Comparison of ENCODE assay signal across 22 cellular contexts in the genomic region with DNA sequence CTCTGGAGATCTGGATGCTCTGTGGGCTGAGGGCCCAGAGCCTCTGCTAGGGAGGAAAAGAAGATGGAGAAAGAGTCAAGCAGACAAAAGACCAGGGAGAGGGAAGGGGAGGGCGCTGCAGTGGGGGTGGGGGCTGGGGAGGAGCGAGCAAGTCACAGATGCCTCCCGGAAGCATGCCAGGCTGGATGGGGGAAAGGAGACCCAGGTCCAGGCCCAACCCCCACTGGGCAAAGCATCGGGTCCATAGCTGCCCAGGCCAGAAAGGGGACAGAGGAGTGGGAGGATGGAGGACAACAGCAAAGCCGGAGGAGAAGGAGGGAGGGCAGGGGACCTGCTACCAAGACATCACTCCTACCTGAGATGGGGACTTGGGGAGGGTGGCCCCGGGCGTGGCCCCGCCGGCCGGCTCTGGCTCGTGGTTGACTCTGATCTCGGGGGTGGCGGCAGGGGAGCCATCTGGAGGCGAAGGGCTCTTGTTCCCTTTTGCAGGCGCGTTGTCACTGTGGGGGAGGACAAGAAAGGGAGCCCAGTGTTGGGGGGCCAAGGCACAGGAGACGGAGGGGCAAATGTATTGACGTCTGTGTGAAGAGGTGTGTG. TPM values are rescaled to one million over a fixed set of nuclear protein-coding genes. Genes with fewer than 3 reads are reported as not detected.
DNase-seq lines count a peak whose midpoint lies in the region; ATAC-seq, FAIRE-seq and TF ChIP-seq lines count a peak whose summit lies in the region.
"Had no signal": no experiment of that assay in that cellular context is flagged by ENCODE, and none has a peak within 500 bp of the region (broad histone marks: within the 10 kb centered on the region; RNA-seq: fewer than 3 reads in every experiment).

No MANE protein-coding gene starts in this region.

- H3K4me1 ChIP-seq in mesendoderm (ENCODE audit: control insufficient read depth, low read depth, low read length), result no peaks in the 10 kb centered on the region

- no peak overlapping the region for H3K4me3 Mint-ChIP-seq in activated T-cell treated with anti-CD3 and anti-CD28 coated beads, Interleukin-2, amount 50 U/mL, for 24 hours
- H3K4me3 Mint-ChIP-seq in activated T-cell treated with anti-CD3 and anti-CD28 coated beads, Interleukin-2, amount 50 U/mL, for 72 hours, result no peak overlapping the region
- no peak overlapping the region for H3K4me3 Mint-ChIP-seq in chondrocyte (ENCODE audit: unreplicated experiment)
- H3K4me3 Mint-ChIP-seq in neural crest cell, result no peak overlapping the region
- no peak overlapping the region for H3K4me3 Mint-ChIP-seq in stimulated activated memory B cell treated with anti-CD40 and anti-IgM and Interleukin-4, amounts not matched to agents 10 μg/mL and 1 μg/mL and 100 μg/mL, for 72 hours
- H3K4me3 Mint-ChIP-seq: CD8-positive, alpha-beta memory T cell had no signal

- H3K4me2 ChIP-seq in mesendoderm (ENCODE audit: low read length), result no peak overlapping the region
- H3K4me2 ChIP-seq: A549, BLaER1 had no signal

- H3K27ac ChIP-seq in mesendoderm (ENCODE audit: low read depth, low read length), result no peak overlapping the region

- no peak overlapping the region for H3K4me3 ChIP-seq in mesendoderm (ENCODE audit: low read length)
- H3K4me3 ChIP-seq: A549, BLaER1 had no signal

- DNase-seq in activated T-cell treated with anti-CD3 and anti-CD28 coated beads, Interleukin-2, amount 50 U/mL, for 24 hours, result no peak
- DNase-seq in activated T-cell treated with anti-CD3 and anti-CD28 coated beads, Interleukin-2, amount 50 U/mL, for 72 hours, result no peak
- DNase-seq in chondrocyte (ENCODE audit: low spot score) (no peak), neural crest cell (ENCODE audit: low read depth, low spot score) (no peak), mesendoderm (no peak), GM12892 (ENCODE audit: insufficient read length) (no peak)
- DNase-seq in stimulated activated naive CD4-positive, alpha-beta T cell (lab: John Stamatoyannopoulos, UW), result no peak
- DNase-seq: CD8-positive, alpha-beta memory T cell; GOT3; Karpas-422; NCI-H1048; NCI-H1436 treated with DMSO at 0.1 percent for 48 hours; NCI-H2029; NCI-H526; PC-3 had no signal

- H3K27me3 ChIP-seq in mesendoderm (ENCODE audit: insufficient read depth, low read length, poor library complexity), result no peaks in the 10 kb centered on the region
- H3K27me3 ChIP-seq: BLaER1 had no signal

- no peak overlapping the region for H2BK120ac ChIP-seq in mesendoderm (ENCODE audit: low read depth, low read length)

- H3K79me2 ChIP-seq in mesendoderm (ENCODE audit: control insufficient read depth, insufficient read depth, low read length), result no peaks in the 10 kb centered on the region

- no peak overlapping the region for H4K8ac ChIP-seq in mesendoderm (ENCODE audit: low read depth, low read length)

- no peak overlapping the region for H2BK5ac ChIP-seq in mesendoderm (ENCODE audit: low read length)

- TF ChIP-seq CTCF in chondrocyte (IDR thresholded peaks at IDR 0.05) (no peak), neural crest cell (conservative IDR thresholded peaks at IDR 0.05) (no peak)

- H2AK5ac ChIP-seq in mesendoderm (ENCODE audit: low read length), result no peak overlapping the region

- ATAC-seq in activated T-cell treated with anti-CD3 and anti-CD28 coated beads, Interleukin-2, amount 50 U/mL, for 72 hours (replicated peaks in 1 of 2), result no peak
- no peak for ATAC-seq in stimulated activated memory B cell treated with anti-CD40 and anti-IgM and Interleukin-4, amounts not matched to agents 10 μg/mL and 1 μg/mL and 100 μg/mL, for 72 hours
- ATAC-seq: A549, HCT116, PC-3 had no signal

- H2BK15ac ChIP-seq in mesendoderm (replicated peaks; ENCODE audit: low read depth), result no peak overlapping the region

- no peak overlapping the region for H3K56ac ChIP-seq in mesendoderm (ENCODE audit: low read length)

- H4K5ac ChIP-seq in mesendoderm (ENCODE audit: low read length), result no peak overlapping the region

- no peaks in the 10 kb centered on the region for H3K9me3 Mint-ChIP-seq in activated T-cell treated with anti-CD3 and anti-CD28 coated beads, Interleukin-2, amount 50 U/mL, for 24 hours
- no peaks in the 10 kb centered on the region for H3K9me3 Mint-ChIP-seq in activated T-cell treated with anti-CD3 and anti-CD28 coated beads, Interleukin-2, amount 50 U/mL, for 72 hours
- no peaks in the 10 kb centered on the region for H3K9me3 Mint-ChIP-seq in chondrocyte (ENCODE audit: low read depth)
- no peaks in the 10 kb centered on the region for H3K9me3 Mint-ChIP-seq in neural crest cell
- no peaks in the 10 kb centered on the region for H3K9me3 Mint-ChIP-seq in stimulated activated memory B cell treated with anti-CD40 and anti-IgM and Interleukin-4, amounts not matched to agents 10 μg/mL and 1 μg/mL and 100 μg/mL, for 72 hours
- H3K9me3 Mint-ChIP-seq: CD8-positive, alpha-beta memory T cell; IgD-negative memory B cell had no signal

- no peaks in the 10 kb centered on the region for H3K79me1 ChIP-seq in mesendoderm (ENCODE audit: low read length)

- H3K9ac ChIP-seq in mesendoderm (ENCODE audit: low read length), result no peak overlapping the region
- H3K9ac ChIP-seq: BLaER1 had no signal

- H3K27me3 Mint-ChIP-seq in activated T-cell treated with anti-CD3 and anti-CD28 coated beads, Interleukin-2, amount 50 U/mL, for 24 hours, result no peaks in the 10 kb centered on the region
- H3K27me3 Mint-ChIP-seq in activated T-cell treated with anti-CD3 and anti-CD28 coated beads, Interleukin-2, amount 50 U/mL, for 72 hours (ENCODE audit: low read depth), result no peaks in the 10 kb centered on the region
- no peaks in the 10 kb centered on the region for H3K27me3 Mint-ChIP-seq in chondrocyte (ENCODE audit: low read depth)
- no peaks in the 10 kb centered on the region for H3K27me3 Mint-ChIP-seq in neural crest cell (ENCODE audit: low read depth)
- H3K27me3 Mint-ChIP-seq in stimulated activated memory B cell treated with anti-CD40 and anti-IgM and Interleukin-4, amounts not matched to agents 10 μg/mL and 1 μg/mL and 100 μg/mL, for 72 hours, result no peaks in the 10 kb centered on the region
- H3K27me3 Mint-ChIP-seq: CD8-positive, alpha-beta memory T cell; IgD-negative memory B cell had no signal

- no CpG with 5 or more reads among the region's 18 CpGs for WGBS in mesendoderm (ENCODE audit: extremely low coverage, insufficient coverage, low lambda C conversion rate)

- no peak for TF ChIP-seq POLR2A in GM12892 (IDR thresholded peaks at IDR 0.05; ENCODE audit: low read depth, low read length)

- FAIRE-seq in GM12892 (lab: Jason Lieb, UNC), result no peak
- FAIRE-seq: A549, GM12891, GM18507 had no signal

- H3K18ac ChIP-seq in mesendoderm (ENCODE audit: low read length), result no peak overlapping the region

- H3K36me3 Mint-ChIP-seq in activated T-cell treated with anti-CD3 and anti-CD28 coated beads, Interleukin-2, amount 50 U/mL, for 24 hours (ENCODE audit: low read depth), result peaks cover 62% of the 10 kb centered on the region
- peaks cover 0 to 5% of the 10 kb centered on the region in 2 donors for H3K36me3 Mint-ChIP-seq in activated T-cell treated with anti-CD3 and anti-CD28 coated beads, Interleukin-2, amount 50 U/mL, for 72 hours (ENCODE audit: insufficient read depth in 2 of 2)
- H3K36me3 Mint-ChIP-seq in chondrocyte (ENCODE audit: low read depth) (peaks cover 17% of the 10 kb centered on the region), neural crest cell (ENCODE audit: low read depth) (peaks cover 2% of the 10 kb centered on the region)
- peaks cover 66% of the 10 kb centered on the region for H3K36me3 Mint-ChIP-seq in stimulated activated memory B cell treated with anti-CD40 and anti-IgM and Interleukin-4, amounts not matched to agents 10 μg/mL and 1 μg/mL and 100 μg/mL, for 72 hours

- peaks cover 3% of the 10 kb centered on the region for H3K4me1 Mint-ChIP-seq in activated T-cell treated with anti-CD3 and anti-CD28 coated beads, Interleukin-2, amount 50 U/mL, for 24 hours (ENCODE audit: low read depth)
- H3K4me1 Mint-ChIP-seq in activated T-cell treated with anti-CD3 and anti-CD28 coated beads, Interleukin-2, amount 50 U/mL, for 72 hours (ENCODE audit: low read depth), result no peaks in the 10 kb centered on the region
- H3K4me1 Mint-ChIP-seq in chondrocyte (ENCODE audit: low read depth) (peaks cover 8% of the 10 kb centered on the region), neural crest cell (peaks cover 5% of the 10 kb centered on the region)
- no peaks in the 10 kb centered on the region for H3K4me1 Mint-ChIP-seq in stimulated activated memory B cell treated with anti-CD40 and anti-IgM and Interleukin-4, amounts not matched to agents 10 μg/mL and 1 μg/mL and 100 μg/mL, for 72 hours

- no peak overlapping the region for H3K4ac ChIP-seq in mesendoderm (ENCODE audit: low read depth, low read length)

- no peak overlapping the region for H3K23ac ChIP-seq in mesendoderm (ENCODE audit: low read length)

- peak overlapping the region; percentile 37 for H3K27ac Mint-ChIP-seq in activated T-cell treated with anti-CD3 and anti-CD28 coated beads, Interleukin-2, amount 50 U/mL, for 24 hours
- no peak overlapping the region for H3K27ac Mint-ChIP-seq in activated T-cell treated with anti-CD3 and anti-CD28 coated beads, Interleukin-2, amount 50 U/mL, for 72 hours
- H3K27ac Mint-ChIP-seq in chondrocyte (ENCODE audit: unreplicated experiment), result peak overlapping the region; percentile 32
- peak overlapping the region; percentile 27 for H3K27ac Mint-ChIP-seq in neural crest cell (ENCODE audit: unreplicated experiment)
- peak overlapping the region; percentile 36 for H3K27ac Mint-ChIP-seq in stimulated activated memory B cell treated with anti-CD40 and anti-IgM and Interleukin-4, amounts not matched to agents 10 μg/mL and 1 μg/mL and 100 μg/mL, for 72 hours
- H3K27ac Mint-ChIP-seq: IgD-negative memory B cell had no signal

- H3K36me3 ChIP-seq in mesendoderm (ENCODE audit: control insufficient read depth, insufficient read depth, low read length), result no peaks in the 10 kb centered on the region

RNA-seq across cellular contexts. Expression of gene BIN1, which starts 48.2 kb away (rescaled TPM):
- total RNA-seq in activated T-cell treated with anti-CD3 and anti-CD28 coated beads, Interleukin-2, amount 50 U/mL, for 72 hours, result 100 to 1,000 TPM in 1 of 2 donors, 10 to 100 TPM in 1; 87.3 to 127 TPM
- total RNA-seq in chondrocyte (40.0 to 64.0 TPM (median 63.6 TPM) in 3 replicates), neural crest cell (67.7 and 69.9 TPM in 2 replicates)
- 18.7 TPM for polyA plus RNA-seq in mesendoderm (2013, experiment 1 of 2)
- polyA plus RNA-seq in mesendoderm (2013, experiment 2 of 2), result 20.2 TPM
- polyA plus RNA-seq in GM12892 (2012; ENCODE audit: missing spikeins), result 7.0 TPM
